Comparison of ENCODE assay signal across 24 cellular contexts in the genomic region with DNA sequence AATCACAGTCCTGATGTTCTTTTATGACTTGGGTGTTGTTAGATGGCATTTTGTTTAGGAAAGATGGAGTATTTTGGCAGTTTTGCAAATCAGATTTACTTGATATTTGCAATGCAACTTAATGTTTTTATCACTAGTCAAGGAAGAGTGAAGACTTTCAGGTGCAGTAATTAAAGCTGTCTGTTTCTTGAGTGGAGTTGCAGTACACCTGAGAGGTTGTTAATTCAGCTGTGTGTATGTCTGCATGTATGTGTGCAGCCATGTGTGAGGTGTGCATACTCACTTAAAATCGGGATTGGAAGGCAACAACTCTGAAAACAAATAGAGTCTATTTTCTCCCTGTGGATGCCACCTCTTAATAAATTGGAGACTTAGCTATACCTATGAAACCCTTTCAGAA.
DNase-seq lines count a peak whose midpoint lies in the region; ATAC-seq, FAIRE-seq and TF ChIP-seq lines count a peak whose summit lies in the region.
"Had no signal": no experiment of that assay in that cellular context is flagged by ENCODE, and none has a peak within 500 bp of the region (broad histone marks: within the 10 kb centered on the region; RNA-seq: fewer than 3 reads in every experiment).

No MANE protein-coding gene starts in this region.

- H2AFZ ChIP-seq in H9 (ENCODE audit: low read length) = no peak overlapping the region
- H2AFZ ChIP-seq in endothelial cell of umbilical vein (ENCODE audit: low read depth, low read length) = no peak overlapping the region
- H2AFZ ChIP-seq in parathyroid adenoma = peak overlapping the region; percentile 49
- no peak overlapping the region for H2AFZ ChIP-seq in MM.1S (ENCODE audit: low read length)

- no peak overlapping the region for H3T11ph ChIP-seq in H9 (ENCODE audit: low read length)

- no peak overlapping the region for H4K5ac ChIP-seq in H9 (ENCODE audit: insufficient read length, low read depth, low read length)

- FAIRE-seq in endothelial cell of umbilical vein (lab: Jason Lieb, UNC) = no peak
- no peak for FAIRE-seq in pancreas (lab: Jason Lieb, UNC)

- CTCF ChIA-PET in endothelial cell of umbilical vein (lab: Charles Lee) = interaction anchor here (1.4 kb wide), 1 partner anchor 19 kb away, joined by 3 read pairs; no protein-coding TSS in a partner anchor
- CTCF ChIA-PET in CD4-positive, alpha-beta memory T cell (lab: Charles Lee; ENCODE audit: partially characterized antibody) = no interaction called here

- H2BK20ac ChIP-seq in H9 (ENCODE audit: low read depth, low read length, poor library complexity, severe bottlenecking) = no peak overlapping the region

- H3K9me3 ChIP-seq in H9 (ENCODE audit: control insufficient read depth, low read depth, low read length) (no peaks in the 10 kb centered on the region), endothelial cell of umbilical vein (replicated peaks; ENCODE audit: control insufficient read depth, insufficient read depth, low read length) (no peaks in the 10 kb centered on the region), parathyroid adenoma (ENCODE audit: control insufficient read depth, low read length) (no peaks in the 10 kb centered on the region), MM.1S (replicated peaks; ENCODE audit: insufficient read depth, low read length) (no peaks in the 10 kb centered on the region), pancreas (no peaks in the 10 kb centered on the region)
- H3K9me3 ChIP-seq in CD4-positive, alpha-beta memory T cell (ENCODE audit: control insufficient read depth in 1 of 2, low read length in 2 of 2) = no peaks in the 10 kb centered on the region
- H3K9me3 ChIP-seq: right atrium auricular region, suprapubic skin had no signal

- ATAC-seq in pancreas = no peak
- ATAC-seq: activated T-cell treated with anti-CD3 and anti-CD28 coated beads, Interleukin-2, amount 50 U/mL, for 4 hours; stimulated activated naive B cell treated with anti-CD40 and anti-IgM and Interleukin-4, amounts not matched to agents 10 μg/mL and 1 μg/mL and 100 μg/mL, for 72 hours had no signal

- no peak overlapping the region for H4K8ac ChIP-seq in H9 (replicated peaks; ENCODE audit: insufficient read length, low read depth, low read length)

- H3K9me2 ChIP-seq in MM.1S (replicated peaks; ENCODE audit: insufficient read depth, low read length) = no peaks in the 10 kb centered on the region

- no peak overlapping the region for H4K91ac ChIP-seq in H9 (ENCODE audit: insufficient read length, low read depth, low read length)

- no peak for TF ChIP-seq CTCF in H9 (conservative IDR thresholded peaks at IDR 0.05)
- no peak for TF ChIP-seq CTCF in endothelial cell of umbilical vein (IDR thresholded peaks at IDR 0.05; ENCODE audit: extremely low read depth in 1 of 2, insufficient read depth in 1 of 2, low read depth in 1 of 2, low read length in 2 of 2)
- no peak for TF ChIP-seq CTCF in parathyroid adenoma (IDR thresholded peaks at IDR 0.05)
- TF ChIP-seq CTCF in MM.1S (IDR thresholded peaks at IDR 0.05; ENCODE audit: low read length) = no peak
- TF ChIP-seq CTCF in pancreas (IDR thresholded peaks at IDR 0.05) = no peak

- H3K27me3 Mint-ChIP-seq in H9 (ENCODE audit: low read depth) = no peaks in the 10 kb centered on the region
- no peaks in the 10 kb centered on the region for H3K27me3 Mint-ChIP-seq in CD4-positive, alpha-beta memory T cell
- H3K27me3 Mint-ChIP-seq: IgD-negative memory B cell; memory B cell; stimulated activated naive B cell treated with anti-CD40 and anti-IgM and Interleukin-4, amounts not matched to agents 10 μg/mL and 1 μg/mL and 100 μg/mL, for 72 hours had no signal

- BruUV-seq in endothelial cell of umbilical vein (replicated peaks; lab: Mats Ljungman, UMichigan) = no TSS peak

- H4K20me1 ChIP-seq in H9 (ENCODE audit: control insufficient read depth, insufficient read depth, insufficient read length) (no peaks in the 10 kb centered on the region), endothelial cell of umbilical vein (replicated peaks; ENCODE audit: control insufficient read depth, extremely low read depth, insufficient read depth, low read length) (no peaks in the 10 kb centered on the region), MM.1S (ENCODE audit: insufficient read depth, low read length) (no peaks in the 10 kb centered on the region)

- H3K4me1 ChIP-seq in H9 (ENCODE audit: insufficient read depth, low read length) (peaks cover 19% of the 10 kb centered on the region), endothelial cell of umbilical vein (ENCODE audit: control insufficient read depth, extremely low read depth, insufficient read depth, low read length) (peaks cover 9% of the 10 kb centered on the region), parathyroid adenoma (peaks cover 26% of the 10 kb centered on the region), MM.1S (ENCODE audit: low read length) (no peaks in the 10 kb centered on the region), pancreas (no peaks in the 10 kb centered on the region)
- H3K4me1 ChIP-seq in CD4-positive, alpha-beta memory T cell (ENCODE audit: insufficient read depth, low read length) = no peaks in the 10 kb centered on the region
- H3K4me1 ChIP-seq: suprapubic skin had no signal

- no CpG with 5 or more reads among the region's 1 CpG for WGBS in H9 (ENCODE audit: extremely low coverage, insufficient read length, low lambda C conversion rate)
- 37 to 51% methylated on average over 1 of the region's 1 CpG for WGBS in pancreas, 2 donors

- no peak overlapping the region for H3K18ac ChIP-seq in H9 (ENCODE audit: insufficient read length, low read depth, low read length)

- no peaks in the 10 kb centered on the region for H3K9me1 ChIP-seq in endothelial cell of umbilical vein (replicated peaks; ENCODE audit: control insufficient read depth, extremely low read depth, insufficient read depth, low read length)

- no peak overlapping the region for H3K56ac ChIP-seq in H9 (ENCODE audit: insufficient read length, low read depth, low read length)

- no peak overlapping the region for H2AK5ac ChIP-seq in H9 (ENCODE audit: insufficient read length, low read length)

- H3K23ac ChIP-seq in H9 (ENCODE audit: insufficient read length, low read depth, low read length) = no peak overlapping the region

- no peak overlapping the region for H3K9ac ChIP-seq in H9 (ENCODE audit: extremely low read depth, insufficient read length, low read length)
- H3K9ac ChIP-seq in endothelial cell of umbilical vein (replicated peaks; ENCODE audit: extremely low read depth, insufficient read depth, low read length) = no peak overlapping the region
- H3K9ac ChIP-seq in parathyroid adenoma = no peak overlapping the region
- H3K9ac ChIP-seq in MM.1S (ENCODE audit: low read length) = no peak overlapping the region

- no peaks in the 10 kb centered on the region for H3K9me3 Mint-ChIP-seq in H9
- peaks cover 0 to 2% (median 0%) of the 10 kb centered on the region in 8 donors for H3K9me3 Mint-ChIP-seq in CD4-positive, alpha-beta memory T cell
- H3K9me3 Mint-ChIP-seq: activated T-cell treated with anti-CD3 and anti-CD28 coated beads, Interleukin-2, amount 50 U/mL, for 4 hours; IgD-negative memory B cell; memory B cell had no signal

- H3K36me3 ChIP-seq in endothelial cell of umbilical vein (ENCODE audit: control insufficient read depth in 2 of 2, extremely low read depth in 1 of 2, insufficient read depth in 2 of 2, low read length in 2 of 2) (no peaks in the 10 kb centered on the region), parathyroid adenoma (ENCODE audit: control insufficient read depth, insufficient read depth, low read length) (no peaks in the 10 kb centered on the region), MM.1S (replicated peaks; ENCODE audit: insufficient read depth, low read length) (no peaks in the 10 kb centered on the region), pancreas (no peaks in the 10 kb centered on the region)
- no peaks in the 10 kb centered on the region for H3K36me3 ChIP-seq in CD4-positive, alpha-beta memory T cell (ENCODE audit: insufficient read depth, low read length)
- H3K36me3 ChIP-seq: right atrium auricular region, suprapubic skin had no signal

- H3K79me2 ChIP-seq in H9 (ENCODE audit: insufficient read depth, low read length) (no peaks in the 10 kb centered on the region), endothelial cell of umbilical vein (ENCODE audit: control insufficient read depth, insufficient read depth, low read length) (no peaks in the 10 kb centered on the region), parathyroid adenoma (no peaks in the 10 kb centered on the region), MM.1S (ENCODE audit: low read length) (no peaks in the 10 kb centered on the region)

- no peak overlapping the region for H2BK12ac ChIP-seq in H9 (ENCODE audit: insufficient read length, low read depth, low read length)

- H3K4me2 ChIP-seq in H9 (ENCODE audit: insufficient read depth, insufficient read length, low read length) (no peak overlapping the region), endothelial cell of umbilical vein (ENCODE audit: insufficient read depth, low read length) (no peak overlapping the region), parathyroid adenoma (ENCODE audit: low read length) (peak overlapping the region; percentile 5), MM.1S (ENCODE audit: low read depth, low read length) (no peak overlapping the region)

- H3K4ac ChIP-seq in H9 (ENCODE audit: low read depth, low read length) = no peak overlapping the region

- DNase-seq in NCI-H510A treated with DMSO at 0.1 percent for 48 hours (lab: John Stamatoyannopoulos, UW) (peak; percentile 45), NCI-H510A (lab: John Stamatoyannopoulos, UW) (no peak), H9 (no peak), endothelial cell of umbilical vein (ENCODE audit: low read depth, low spot score) (peak; percentile 3), MM.1S (no peak), pancreas (no peak)
- DNase-seq in CD4-positive, alpha-beta memory T cell = no peak
- DNase-seq: activated CD4-positive, alpha-beta T cell treated with anti-CD3 and anti-CD28 coated beads for 4 hours; activated T-cell treated with anti-CD3 and anti-CD28 coated beads, Interleukin-2, amount 50 U/mL, for 4 hours; naive B cell; NCI-H1694 treated with DMSO at 0.1 percent for 48 hours; NCI-H2227 treated with DMSO at 0.1 percent for 48 hours; NK-92 treated with Interleukin-12 subunit alpha and Interleukin-12 subunit beta, amount 100 ng/mL, for 24 hours; RPMI8226; stimulated activated CD4-positive, alpha-beta T cell treated with anti-CD3 and anti-CD28 coated beads, Interleukin-12 subunit alpha, Interleukin-12 subunit beta, amount 100 ng/mL, for 4 hours; stimulated activated CD4-positive, alpha-beta T cell treated with anti-CD3 and anti-CD28 coated beads, Interleukin-4, amount 100 ng/mL, for 24 hours; stimulated activated naive B cell treated with anti-CD40 and anti-IgM and Interleukin-4, amounts not matched to agents 10 μg/mL and 1 μg/mL and 100 μg/mL, for 72 hours; T-helper 2 cell had no signal

- H2BK15ac ChIP-seq in H9 (ENCODE audit: low read depth, low read length) = no peak overlapping the region

- H2BK5ac ChIP-seq in H9 (ENCODE audit: insufficient read length, low read length) = no peak overlapping the region

- intact Hi-C loops in endothelial cell of umbilical vein (cut with micrococcal nuclease) = loop anchor here (10.0 kb wide), 1 partner anchor 818 kb away; no protein-coding TSS in a partner anchor
- intact Hi-C loops in CD4-positive, alpha-beta memory T cell (cut with micrococcal nuclease) = no loop called here
- intact Hi-C loops in pancreas (cut with DNase I) = no loop called here

- no peak overlapping the region for H3K14ac ChIP-seq in H9 (ENCODE audit: insufficient read depth, low read length)

- H3F3A ChIP-seq in MM.1S (ENCODE audit: insufficient read depth, low read length) = no peaks in the 10 kb centered on the region

- H3K4me3 ChIP-seq in endothelial cell of umbilical vein (replicated peaks in 1 of 3; ENCODE audit: insufficient read depth in 1 of 3, low read depth in 1 of 3, low read length in 3 of 3) (no peak overlapping the region), parathyroid adenoma (ENCODE audit: low read depth, low read length) (peak overlapping the region; percentile 6), MM.1S (ENCODE audit: low read length) (no peak overlapping the region), pancreas (no peak overlapping the region)
- no peak overlapping the region for H3K4me3 ChIP-seq in CD4-positive, alpha-beta memory T cell (ENCODE audit: low read length in 2 of 2)
- H3K4me3 ChIP-seq: right atrium auricular region, suprapubic skin had no signal

- no peak for TF ChIP-seq POLR2A in endothelial cell of umbilical vein (IDR thresholded peaks at IDR 0.05; ENCODE audit: low read depth, low read length)

- H3K27ac Mint-ChIP-seq in H9 = peak overlapping the region in 2 of 3 experiments; percentile 10 to 37; a peak in 2 of 7 replicates
- no peak overlapping the region for H3K27ac Mint-ChIP-seq in CD4-positive, alpha-beta memory T cell
- H3K27ac Mint-ChIP-seq: IgD-negative memory B cell; memory B cell; stimulated activated naive B cell treated with anti-CD40 and anti-IgM and Interleukin-4, amounts not matched to agents 10 μg/mL and 1 μg/mL and 100 μg/mL, for 72 hours had no signal

- H3K27me3 ChIP-seq in H9 (ENCODE audit: insufficient read depth, low read length) (no peaks in the 10 kb centered on the region), endothelial cell of umbilical vein (ENCODE audit: control insufficient read depth in 2 of 2, insufficient read depth in 2 of 2, low read length in 2 of 2) (no peaks in the 10 kb centered on the region), parathyroid adenoma (ENCODE audit: control insufficient read depth, insufficient read depth, low read length) (no peaks in the 10 kb centered on the region), MM.1S (replicated peaks; ENCODE audit: insufficient read depth, low read length) (no peaks in the 10 kb centered on the region), pancreas (no peaks in the 10 kb centered on the region)
- no peaks in the 10 kb centered on the region for H3K27me3 ChIP-seq in CD4-positive, alpha-beta memory T cell (ENCODE audit: insufficient read depth, low read length)
- H3K27me3 ChIP-seq: right atrium auricular region, suprapubic skin had no signal

- POLR2A ChIA-PET in endothelial cell of umbilical vein (lab: Charles Lee) = no interaction called here
- POLR2A ChIA-PET in CD4-positive, alpha-beta memory T cell (lab: Charles Lee; ENCODE audit: partially characterized antibody) = no interaction called here

- H3K79me1 ChIP-seq in H9 (ENCODE audit: insufficient read depth, low read depth, low read length, poor library complexity, severe bottlenecking) = no peaks in the 10 kb centered on the region

- no peaks in the 10 kb centered on the region for H3K23me2 ChIP-seq in H9 (ENCODE audit: insufficient read length, low read depth, low read length, poor library complexity, severe bottlenecking)

- H3K27ac ChIP-seq in H9 (ENCODE audit: insufficient read length, low read depth, low read length) (no peak overlapping the region), endothelial cell of umbilical vein (ENCODE audit: insufficient read depth, low read depth, low read length) (no peak overlapping the region), parathyroid adenoma (peak overlapping the region; percentile 77), MM.1S (ENCODE audit: low read length) (no peak overlapping the region), pancreas (no peak overlapping the region)
- no peak overlapping the region for H3K27ac ChIP-seq in CD4-positive, alpha-beta memory T cell (ENCODE audit: low read depth, low read length)
- H3K27ac ChIP-seq: epithelial cell of prostate, suprapubic skin had no signal

- H3K36me3 Mint-ChIP-seq in H9 (ENCODE audit: insufficient read depth in 1 of 3, low read depth in 3 of 3) = peaks cover 4 to 28% (median 13%) of the 10 kb centered on the region in 3 experiments; a peak in 6 of 7 replicates
- H3K36me3 Mint-ChIP-seq in CD4-positive, alpha-beta memory T cell = no peaks in the 10 kb centered on the region
- H3K36me3 Mint-ChIP-seq: IgD-negative memory B cell; memory B cell; naive B cell; stimulated activated naive B cell treated with anti-CD40 and anti-IgM and Interleukin-4, amounts not matched to agents 10 μg/mL and 1 μg/mL and 100 μg/mL, for 72 hours had no signal

- H3K4me3 Mint-ChIP-seq in H9 = no peak overlapping the region
- H3K4me3 Mint-ChIP-seq in CD4-positive, alpha-beta memory T cell = no peak overlapping the region
- H3K4me3 Mint-ChIP-seq: activated T-cell treated with anti-CD3 and anti-CD28 coated beads, Interleukin-2, amount 50 U/mL, for 4 hours; IgD-negative memory B cell; memory B cell; naive B cell; stimulated activated naive B cell treated with anti-CD40 and anti-IgM and Interleukin-4, amounts not matched to agents 10 μg/mL and 1 μg/mL and 100 μg/mL, for 72 hours had no signal

- H3K4me1 Mint-ChIP-seq in H9 = peaks cover 61 to 65% of the 10 kb centered on the region in 2 experiments
- no peaks in the 10 kb centered on the region for H3K4me1 Mint-ChIP-seq in CD4-positive, alpha-beta memory T cell
- H3K4me1 Mint-ChIP-seq: IgD-negative memory B cell; memory B cell; naive B cell; stimulated activated naive B cell treated with anti-CD40 and anti-IgM and Interleukin-4, amounts not matched to agents 10 μg/mL and 1 μg/mL and 100 μg/mL, for 72 hours had no signal

- dilution Hi-C loops in endothelial cell of umbilical vein (cut with MboI; ENCODE audit: extremely low pct_ligation_motif_present, low sequenced_read_pairs) = no loop called here

- H2BK120ac ChIP-seq in H9 (ENCODE audit: low read depth, low read length, poor library complexity, severe bottlenecking) = no peak overlapping the region

Comparison
In these comparisons a context has a peak if more than half of its experiments do, and no peak if none do; other contexts are left out.
1. DNase-seq: peak in NCI-H510A treated with DMSO at 0.1 percent for 48 hours (single experiment) and endothelial cell of umbilical vein (single experiment); none in NCI-H510A (single experiment), H9 (single experiment), MM.1S (single experiment), CD4-positive, alpha-beta memory T cell (0 of 5) and pancreas (0 of 6).
2. H3K27ac Mint-ChIP-seq: peak in H9 (2 of 3); none in CD4-positive, alpha-beta memory T cell (0 of 7).